Comparison of ENCODE assay signal across 1 cellular context in the genomic region with DNA sequence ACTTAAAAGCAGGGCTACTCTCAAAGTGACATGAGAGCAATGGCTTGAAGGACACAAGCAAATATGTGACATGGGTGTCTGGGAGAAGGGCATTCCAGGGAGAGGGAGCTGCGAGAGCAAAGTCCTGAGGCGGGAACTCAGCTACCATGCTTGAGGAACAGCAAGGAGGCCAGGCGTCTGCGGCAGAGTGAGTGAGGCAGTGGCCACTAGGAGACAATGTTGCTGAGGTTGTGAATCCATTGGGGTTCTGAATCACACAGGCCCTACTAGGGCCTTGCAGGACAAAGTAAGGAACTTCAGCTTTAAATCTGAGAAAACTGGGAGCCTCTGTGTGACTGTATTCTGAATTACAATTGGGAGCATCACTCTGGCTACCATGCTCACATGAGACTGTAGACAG.
TF ChIP-seq lines count a peak whose summit lies in the region.

No MANE protein-coding gene starts in this region.

TF ChIP-seq in GM12878, 131 proteins besides CTCF, POLR2A, EP300 and RAD21 (continued from another document):
- TF ChIP-seq, protein P1, sequence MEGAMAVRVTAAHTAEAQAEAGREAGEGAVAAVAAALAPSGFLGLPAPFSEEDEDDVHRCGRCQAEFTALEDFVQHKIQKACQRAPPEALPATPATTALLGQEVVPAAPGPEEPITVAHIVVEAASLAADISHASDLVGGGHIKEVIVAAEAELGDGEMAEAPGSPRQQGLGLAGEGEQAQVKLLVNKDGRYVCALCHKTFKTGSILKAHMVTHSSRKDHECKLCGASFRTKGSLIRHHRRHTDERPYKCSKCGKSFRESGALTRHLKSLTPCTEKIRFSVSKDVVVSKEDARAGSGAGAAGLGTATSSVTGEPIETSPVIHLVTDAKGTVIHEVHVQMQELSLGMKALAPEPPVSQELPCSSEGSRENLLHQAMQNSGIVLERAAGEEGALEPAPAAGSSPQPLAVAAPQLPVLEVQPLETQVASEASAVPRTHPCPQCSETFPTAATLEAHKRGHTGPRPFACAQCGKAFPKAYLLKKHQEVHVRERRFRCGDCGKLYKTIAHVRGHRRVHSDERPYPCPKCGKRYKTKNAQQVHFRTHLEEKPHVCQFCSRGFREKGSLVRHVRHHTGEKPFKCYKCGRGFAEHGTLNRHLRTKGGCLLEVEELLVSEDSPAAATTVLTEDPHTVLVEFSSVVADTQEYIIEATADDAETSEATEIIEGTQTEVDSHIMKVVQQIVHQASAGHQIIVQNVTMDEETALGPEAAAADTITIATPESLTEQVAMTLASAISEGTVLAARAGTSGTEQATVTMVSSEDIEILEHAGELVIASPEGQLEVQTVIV (IDR thresholded peaks at IDR 0.05; ENCODE audit: borderline replicate concordance, partially characterized antibody), result no peak
- TF ChIP-seq CEBPB (IDR thresholded peaks at IDR 0.05; ENCODE audit: borderline replicate concordance in 1 of 2, low read depth in 2 of 2, low read length in 2 of 2) (no peak), MXI1 (IDR thresholded peaks at IDR 0.05; ENCODE audit: low read depth, low read length) (no peak), BRCA1 (IDR thresholded peaks at IDR 0.05; ENCODE audit: low read depth, low read length) (no peak), RUNX3 (IDR thresholded peaks at IDR 0.05; ENCODE audit: low read length) (no peak), ASH2L (IDR thresholded peaks at IDR 0.05; ENCODE audit: borderline replicate concordance, low read depth) (no peak)
- TF ChIP-seq, protein P2, sequence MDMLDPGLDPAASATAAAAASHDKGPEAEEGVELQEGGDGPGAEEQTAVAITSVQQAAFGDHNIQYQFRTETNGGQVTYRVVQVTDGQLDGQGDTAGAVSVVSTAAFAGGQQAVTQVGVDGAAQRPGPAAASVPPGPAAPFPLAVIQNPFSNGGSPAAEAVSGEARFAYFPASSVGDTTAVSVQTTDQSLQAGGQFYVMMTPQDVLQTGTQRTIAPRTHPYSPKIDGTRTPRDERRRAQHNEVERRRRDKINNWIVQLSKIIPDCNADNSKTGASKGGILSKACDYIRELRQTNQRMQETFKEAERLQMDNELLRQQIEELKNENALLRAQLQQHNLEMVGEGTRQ (IDR thresholded peaks at IDR 0.05; ENCODE audit: borderline replicate concordance, low read depth, low read length), result no peak
